In the genomic region with DNA sequence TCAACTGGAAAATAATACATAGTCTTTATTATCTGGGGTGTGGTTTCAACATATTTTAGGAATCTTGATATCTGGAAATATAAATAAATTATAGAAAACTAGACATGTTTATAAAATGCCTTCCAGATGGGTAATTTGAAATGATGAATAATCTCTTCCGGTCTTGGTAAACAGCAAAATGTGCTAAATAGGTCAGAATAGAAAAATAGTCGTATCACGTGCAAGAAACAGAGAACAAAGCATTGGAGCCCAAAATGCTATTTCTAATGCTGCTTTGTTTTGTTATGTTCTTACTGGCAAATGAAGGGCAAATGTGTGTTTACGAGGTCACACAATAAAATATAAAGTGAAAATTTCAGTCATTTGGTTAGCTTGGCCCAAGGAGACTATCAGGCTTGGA, we compare ENCODE assay signal across 18 cellular contexts. TPM values are rescaled to one million over a fixed set of nuclear protein-coding genes. Genes with fewer than 3 reads are reported as not detected.
A peak's percentile ranks its signal among the peaks of the same experiment; 100 is the strongest.
DNase-seq lines count a peak whose midpoint lies in the region; ATAC-seq, FAIRE-seq and TF ChIP-seq lines count a peak whose summit lies in the region.
"Had no signal": no experiment of that assay in that cellular context is flagged by ENCODE, and none has a peak within 500 bp of the region (broad histone marks: within the 10 kb centered on the region; RNA-seq: fewer than 3 reads in every experiment).

No MANE protein-coding gene starts in this region.

- H3K4me2 ChIP-seq in keratinocyte (ENCODE audit: control insufficient read depth, extremely low read depth, insufficient read depth, low read depth, low read length), result no peak overlapping the region
- H3K4me2 ChIP-seq: hepatocyte had no signal

- WGBS in heart left ventricle, 4 donors, result 45 to 69% (median 47%) methylated on average over 4 of the region's 4 CpGs
- WGBS in right cardiac atrium, result 46% methylated on average over 4 of the region's 4 CpGs

- H3K9me1 ChIP-seq in keratinocyte (ENCODE audit: control insufficient read depth, extremely low read depth, insufficient read depth, low read length), result no peaks in the 10 kb centered on the region

- DNase-seq in heart left ventricle (no peak), right cardiac atrium (no peak), breast epithelium (ENCODE audit: low spot score in 2 of 2) (no peak), keratinocyte (ENCODE audit: low read depth, low spot score) (no peak), tibial artery (no peak), COR-L47 (lab: John Stamatoyannopoulos, UW) (no peak), NCI-H1694 (lab: John Stamatoyannopoulos, UW) (no peak)
- DNase-seq: activated CD4-positive, alpha-beta T cell treated with anti-CD3 and anti-CD28 coated beads for 36 hours; activated naive CD8-positive, alpha-beta T cell treated with anti-CD3 and anti-CD28 coated beads, Interleukin-2, amount 50 U/mL, for 24 hours; activated T-cell treated with anti-CD3 and anti-CD28 coated beads for 4 hours; DMS79 treated with DMSO at 0.1 percent for 48 hours; transverse colon had no signal

- H3K4me1 ChIP-seq in heart left ventricle (peaks cover 2 to 54% (median 35%) of the 10 kb centered on the region in 12 donors), right cardiac atrium (ENCODE audit: control insufficient read depth, insufficient read depth, low read length) (no peaks in the 10 kb centered on the region), breast epithelium (no peaks in the 10 kb centered on the region), keratinocyte (ENCODE audit: control insufficient read depth, extremely low read depth, insufficient read depth, low read length) (peaks cover 38% of the 10 kb centered on the region), tibial artery (peaks cover 0 to 37% (median 18%) of the 10 kb centered on the region in 4 donors)

- H4K20me1 ChIP-seq in keratinocyte (ENCODE audit: control insufficient read depth, extremely low read depth, insufficient read depth, low read length), result no peaks in the 10 kb centered on the region

- ATAC-seq in heart left ventricle, result no peak
- ATAC-seq in right cardiac atrium, result no peak
- ATAC-seq in GM18858 (IDR thresholded peaks at IDR 0.05; ENCODE audit: unreplicated experiment), result no peak
- ATAC-seq: activated CD4-positive, alpha-beta T cell treated with anti-CD3 and anti-CD28 coated beads for 36 hours; activated naive CD8-positive, alpha-beta T cell treated with anti-CD3 and anti-CD28 coated beads, Interleukin-2, amount 50 U/mL, for 24 hours had no signal

- intact Hi-C loops in heart left ventricle (cut with DNase I) (loop anchor here in 1 of 10 donors (10.0 kb wide), 1 partner anchor 71 kb away; no protein-coding TSS in a partner anchor), right cardiac atrium (cut with DNase I) (no loop called here), breast epithelium (cut with DNase I; ENCODE audit: low total_unique reads) (no loop called here), tibial artery (cut with DNase I; ENCODE audit: low total_unique reads) (no loop called here)

- H3K36me3 ChIP-seq in heart left ventricle (peaks cover 0 to 18% (median 2%) of the 10 kb centered on the region in 9 donors), breast epithelium (no peaks in the 10 kb centered on the region), keratinocyte (ENCODE audit: control insufficient read depth in 2 of 2, extremely low read depth in 1 of 2, insufficient read depth in 2 of 2, low read length in 2 of 2) (no peaks in the 10 kb centered on the region), tibial artery (peaks cover 0 to 10% (median under 1%) of the 10 kb centered on the region in 3 donors)
- H3K36me3 ChIP-seq: neutrophil, transverse colon had no signal

- H3K27ac ChIP-seq in heart left ventricle, result peak overlapping the region in 11 of 12 donors; percentile 35 to 78 (median 62)
- no peak overlapping the region for H3K27ac ChIP-seq in right cardiac atrium (ENCODE audit: low read length)
- peak overlapping the region; percentile 36 to 46 for H3K27ac ChIP-seq in breast epithelium
- H3K27ac ChIP-seq in keratinocyte (ENCODE audit: control insufficient read depth, insufficient read depth, low read length), result peak overlapping the region; percentile 78
- H3K27ac ChIP-seq in tibial artery, result peak overlapping the region; percentile 46 to 50
- H3K27ac ChIP-seq: hepatocyte, neutrophil had no signal

- H3K27me3 ChIP-seq in heart left ventricle, result no peaks in the 10 kb centered on the region
- H3K27me3 ChIP-seq in right cardiac atrium (ENCODE audit: control insufficient read depth, insufficient read depth), result no peaks in the 10 kb centered on the region
- H3K27me3 ChIP-seq in breast epithelium, result no peaks in the 10 kb centered on the region
- H3K27me3 ChIP-seq in keratinocyte (ENCODE audit: control insufficient read depth, extremely low read depth, insufficient read depth, low read length), result no peaks in the 10 kb centered on the region
- no peaks in the 10 kb centered on the region for H3K27me3 ChIP-seq in tibial artery
- H3K27me3 ChIP-seq: hepatocyte, transverse colon had no signal

- TF ChIP-seq CTCF in heart left ventricle (IDR thresholded peaks at IDR 0.05), result no peak
- TF ChIP-seq CTCF in breast epithelium (IDR thresholded peaks at IDR 0.05), result no peak
- no peak for TF ChIP-seq CTCF in keratinocyte (optimal IDR thresholded peaks at IDR 0.05 in 1 of 3, IDR thresholded peaks at IDR 0.05 in 1 of 3, conservative IDR thresholded peaks at IDR 0.05 in 1 of 3; ENCODE audit: extremely low read depth in 1 of 3, insufficient read depth in 2 of 3, low read length in 3 of 3)
- no peak for TF ChIP-seq CTCF in tibial artery (IDR thresholded peaks at IDR 0.05)

- FAIRE-seq in keratinocyte (lab: Jason Lieb, UNC), result no peak
- FAIRE-seq: A204.1, H1 had no signal

- TF ChIP-seq POLR2A in heart left ventricle (IDR thresholded peaks at IDR 0.05), result no peak
- no peak for TF ChIP-seq POLR2A in breast epithelium (IDR thresholded peaks at IDR 0.05)

- H3K79me2 ChIP-seq in keratinocyte (ENCODE audit: control insufficient read depth, insufficient read depth, low read length), result no peaks in the 10 kb centered on the region
- H3K79me2 ChIP-seq: hepatocyte had no signal

- H3K4me3 ChIP-seq in heart left ventricle (no peak overlapping the region), right cardiac atrium (ENCODE audit: low read length) (no peak overlapping the region), breast epithelium (no peak overlapping the region), keratinocyte (ENCODE audit: control insufficient read depth in 2 of 3, extremely low read depth in 1 of 3, insufficient read depth in 2 of 3, low read depth in 1 of 3, low read length in 3 of 3) (no peak overlapping the region), tibial artery (no peak overlapping the region)
- H3K4me3 ChIP-seq: hepatocyte, transverse colon had no signal

- H3K9ac ChIP-seq in keratinocyte (ENCODE audit: control insufficient read depth, extremely low read depth, insufficient read depth, low read length), result no peak overlapping the region

- no peak overlapping the region for H2AFZ ChIP-seq in keratinocyte (ENCODE audit: control insufficient read depth, low read length)
- H2AFZ ChIP-seq: hepatocyte had no signal

- dilution Hi-C loops in keratinocyte (cut with MboI; ENCODE audit: extremely low pct_ligation_motif_present, low sequenced_read_pairs), result no loop called here

- H3K9me3 ChIP-seq in heart left ventricle (peaks cover 0 to 2% (median 0%) of the 10 kb centered on the region in 12 donors), right cardiac atrium (ENCODE audit: control insufficient read depth, low read length) (no peaks in the 10 kb centered on the region), breast epithelium (no peaks in the 10 kb centered on the region), keratinocyte (ENCODE audit: control insufficient read depth, low read depth, low read length) (peaks cover 1% of the 10 kb centered on the region), tibial artery (peaks cover 0 to 2% (median 0%) of the 10 kb centered on the region in 3 donors)
- H3K9me3 ChIP-seq: neutrophil, transverse colon had no signal

RNA-seq across cellular contexts. Expression of gene RIN2, which starts 55.8 kb away (rescaled TPM):
- total RNA-seq in heart left ventricle (10 to 100 TPM; 44.2 to 76.5 (median 59.1) TPM), right cardiac atrium (10 to 100 TPM; 47.8 to 70.9 (median 60.3) TPM), breast epithelium (100 to 1,000 TPM in 2 of 3 donors, 10 to 100 TPM in 1; 82.7 to 114 (median 104) TPM)
- polyA plus RNA-seq in heart left ventricle (10 to 100 TPM; 15.0 to 15.7 TPM), right cardiac atrium (16.8 TPM), keratinocyte (40.1 to 51.9 TPM (median 41.2 TPM) in 3 replicates)
- polyA plus RNA-seq in keratinocyte (2011; ENCODE audit: low read depth), result 23.9 TPM
- 24.1 and 30.0 TPM in 2 replicates for polyA plus RNA-seq in keratinocyte (2011; cell fraction: cytosol; rRNA removed)
- 46.3 and 52.2 TPM in 2 replicates for polyA plus RNA-seq in keratinocyte (2011; cell fraction: nucleus; rRNA removed)
- 22.9 and 44.3 TPM in 2 replicates for polyA plus RNA-seq in keratinocyte (2012; ENCODE audit: low replicate concordance)
- polyA minus RNA-seq in keratinocyte, result 73.2 to 137 TPM (median 135 TPM) in 3 replicates
- 60.0 TPM for polyA minus RNA-seq in keratinocyte (2011; cell fraction: cytosol; rRNA and poly(A)+ RNA removed)
- 57.0 and 88.8 TPM in 2 replicates for polyA minus RNA-seq in keratinocyte (2011; cell fraction: nucleus; rRNA and poly(A)+ RNA removed)
- total RNA-seq: activated CD4-positive, alpha-beta T cell treated with anti-CD3 and anti-CD28 coated beads for 36 hours; T-helper 2 cell treated with Interferon-gamma antibody and Interleukin-4, amounts not matched to agents 100 ng/mL and 5 ng/mL, for 36 hours had no signal
